Comparison of ENCODE assay signal across 8 cellular contexts in the genomic region with DNA sequence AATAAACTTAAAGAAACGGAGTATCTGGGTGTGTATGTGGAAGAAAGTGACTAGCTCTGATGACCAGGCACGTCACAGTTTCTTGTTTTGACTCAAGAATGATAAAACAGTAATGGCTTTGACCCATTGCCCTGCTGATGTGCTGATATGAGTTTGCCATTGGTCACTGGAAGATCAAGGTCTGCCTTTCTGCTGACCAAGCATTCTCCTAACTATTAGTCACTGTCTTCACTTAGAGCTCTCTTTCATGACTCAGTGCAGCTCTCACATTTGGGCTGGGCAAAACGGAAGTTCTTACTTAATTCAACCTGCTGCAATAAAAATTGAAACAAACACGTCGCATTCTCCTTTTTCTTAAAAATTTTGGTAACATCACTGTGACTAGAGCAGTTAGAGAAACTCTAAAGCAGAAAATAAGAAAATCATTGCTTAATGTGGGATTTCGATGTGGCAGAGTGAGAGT.
DNase-seq lines count a peak whose midpoint lies in the region; ATAC-seq, FAIRE-seq and TF ChIP-seq lines count a peak whose summit lies in the region.

No MANE protein-coding gene starts in this region.

- WGBS in thyroid gland, 2 donors: 65 to 68% methylated on average over 6 of the region's 6 CpGs

- DNase-seq in AG08395 (ENCODE audit: low spot score) (peak; percentile 79), T-helper 9 cell (peak; percentile 7), bronchial epithelial cell (ENCODE audit: low read depth) (peak; percentile 98), thyroid gland (no peak), DMS114 treated with DMSO at 0.1 percent for 48 hours (lab: John Stamatoyannopoulos, UW; ENCODE audit: unreplicated experiment) (no peak)

- H3K4me3 ChIP-seq in bronchial epithelial cell (ENCODE audit: low read depth, low read length) (no peak overlapping the region), muscle layer of duodenum (ENCODE audit: low read depth in 1 of 2, low read length in 2 of 2) (no peak overlapping the region), thyroid gland (replicated peaks in 1 of 3) (no peak overlapping the region)

- H3K27ac ChIP-seq in muscle layer of duodenum (ENCODE audit: low read length): peak overlapping the region; percentile 54
- peak overlapping the region in 2 of 3 donors; percentile 16 to 19 for H3K27ac ChIP-seq in thyroid gland

- H3K4me1 ChIP-seq in muscle layer of duodenum (ENCODE audit: control insufficient read depth in 1 of 2, insufficient read depth in 2 of 2, low read length in 2 of 2): peaks cover 6 to 7% of the 10 kb centered on the region in 2 donors
- H3K4me1 ChIP-seq in thyroid gland: peaks cover 8 to 16% of the 10 kb centered on the region in 2 donors

- no peaks in the 10 kb centered on the region for H3K9me3 ChIP-seq in muscle layer of duodenum (ENCODE audit: control insufficient read depth in 1 of 2, low read length in 2 of 2)
- H3K9me3 ChIP-seq in thyroid gland: no peaks in the 10 kb centered on the region

- intact Hi-C loops in thyroid gland (cut with DNase I): no loop called here

- H3K36me3 ChIP-seq in bronchial epithelial cell (ENCODE audit: control insufficient read depth, insufficient read depth, low read length): no peaks in the 10 kb centered on the region
- H3K36me3 ChIP-seq in muscle layer of duodenum (ENCODE audit: control insufficient read depth in 1 of 2, insufficient read depth in 2 of 2, low read length in 2 of 2): no peaks in the 10 kb centered on the region
- H3K36me3 ChIP-seq in thyroid gland: no peaks in the 10 kb centered on the region

- peak; percentile 97 for FAIRE-seq in bronchial epithelial cell (lab: Jason Lieb, UNC)

- TF ChIP-seq POLR2A in thyroid gland (IDR thresholded peaks at IDR 0.05): no peak

- ATAC-seq in GM19328 (IDR thresholded peaks at IDR 0.05; ENCODE audit: unreplicated experiment): peak; percentile 77
- ATAC-seq in HG03354 (IDR thresholded peaks at IDR 0.05; ENCODE audit: poor library complexity, severe bottlenecking, unreplicated experiment): peak; percentile 96

- TF ChIP-seq CTCF in bronchial epithelial cell (IDR thresholded peaks at IDR 0.05; ENCODE audit: insufficient read depth, low read length, severe bottlenecking): no peak
- no peak for TF ChIP-seq CTCF in thyroid gland (IDR thresholded peaks at IDR 0.05)

- H3K27me3 ChIP-seq in bronchial epithelial cell (ENCODE audit: control insufficient read depth, insufficient read depth, low read length) (no peaks in the 10 kb centered on the region), muscle layer of duodenum (ENCODE audit: low read depth, low read length) (no peaks in the 10 kb centered on the region), thyroid gland (no peaks in the 10 kb centered on the region)

Comparison
In these comparisons a context has a peak if more than half of its experiments do, and no peak if none do; other contexts are left out.
1. DNase-seq: peak in AG08395 (single experiment), T-helper 9 cell (single experiment) and bronchial epithelial cell (single experiment); none in thyroid gland (0 of 2) and DMS114 treated with DMSO at 0.1 percent for 48 hours (single experiment).